23 cellular contexts compared by ENCODE assay signal in genomic region chr5:172505403-172505759, GRCh38. TPM values are rescaled to one million over a fixed set of nuclear protein-coding genes. Genes with fewer than 3 reads are reported as not detected.
DNase-seq lines count a peak whose midpoint lies in the region; ATAC-seq, FAIRE-seq and TF ChIP-seq lines count a peak whose summit lies in the region.
"Had no signal": no experiment of that assay in that cellular context is flagged by ENCODE, and none has a peak within 500 bp of the region (broad histone marks: within the 10 kb centered on the region; RNA-seq: fewer than 3 reads in every experiment).

No MANE protein-coding gene starts in this region.

- 84 to 90% methylated on average over 8 of the region's 8 CpGs for WGBS in heart right ventricle, 2 donors
- WGBS in right cardiac atrium, result 83% methylated on average over 8 of the region's 8 CpGs

- H3K27me3 Mint-ChIP-seq in activated T-helper 17 cell treated with anti-CD3 and anti-CD28 coated beads, Interleukin-2, amount 50 U/mL, for 72 hours, result peaks cover 29% of the 10 kb centered on the region

- DNase-seq in heart right ventricle (peak in 1 of 2 donors; percentile 2), right cardiac atrium (no peak), islet precursor cell (peak; percentile 41), sciatic nerve (ENCODE audit: low spot score) (peak; percentile 42), glomerular visceral epithelial cell (ENCODE audit: extremely low spot score) (no peak), GM12892 (ENCODE audit: insufficient read length) (no peak), NCI-H1105 (lab: John Stamatoyannopoulos, UW) (no peak)
- DNase-seq: activated CD4-positive, alpha-beta T cell treated with anti-CD3 and anti-CD28 coated beads for 36 hours; CD4-positive, alpha-beta memory T cell; DMS153; foreskin fibroblast; GDM1; NCI-H146; NCI-H69; posterior cingulate gyrus; SHP77 treated with DMSO at 0.1 percent for 48 hours; stomach had no signal

- H3K36me3 Mint-ChIP-seq in activated T-helper 17 cell treated with anti-CD3 and anti-CD28 coated beads, Interleukin-2, amount 50 U/mL, for 72 hours (ENCODE audit: low read depth), result no peaks in the 10 kb centered on the region
- H3K36me3 Mint-ChIP-seq: CD4-positive, alpha-beta memory T cell; IgD-negative memory B cell; mesothelial cell of epicardium; natural killer cell treated with Interleukin-12 subunit alpha and Interleukin-12 subunit beta and Interleukin-15 and Interleukin-18, amount 100 ng/mL, for 72 hours had no signal

- intact Hi-C loops in heart right ventricle (cut with DNase I), result loop anchor here in 6 of 10 donors (2.0 to 10.0 kb wide), 4 partner anchors 42 to 89 kb away; no protein-coding TSS in a partner anchor
- intact Hi-C loops in right cardiac atrium (cut with DNase I), result no loop called here
- intact Hi-C loops in sciatic nerve (cut with DNase I), result no loop called here

- no peak for TF ChIP-seq CTCF in heart right ventricle (IDR thresholded peaks at IDR 0.05)

- no peak overlapping the region for H3K4me3 Mint-ChIP-seq in activated T-helper 17 cell treated with anti-CD3 and anti-CD28 coated beads, Interleukin-2, amount 50 U/mL, for 72 hours
- H3K4me3 Mint-ChIP-seq: activated CD4-positive, alpha-beta T cell treated with anti-CD3 and anti-CD28 coated beads for 36 hours; CD4-positive, alpha-beta memory T cell; mesothelial cell of epicardium; natural killer cell treated with Interleukin-12 subunit alpha and Interleukin-12 subunit beta and Interleukin-15 and Interleukin-18, amount 100 ng/mL, for 72 hours had no signal

- FAIRE-seq in GM12892 (lab: Jason Lieb, UNC), result no peak
- FAIRE-seq: kidney had no signal

- no peaks in the 10 kb centered on the region for H3K4me1 Mint-ChIP-seq in activated T-helper 17 cell treated with anti-CD3 and anti-CD28 coated beads, Interleukin-2, amount 50 U/mL, for 72 hours
- H3K4me1 Mint-ChIP-seq: activated CD4-positive, alpha-beta T cell treated with anti-CD3 and anti-CD28 coated beads for 36 hours; CD4-positive, alpha-beta memory T cell had no signal

- H3K4me3 ChIP-seq in heart right ventricle (no peak overlapping the region), right cardiac atrium (ENCODE audit: low read length) (no peak overlapping the region)
- H3K4me3 ChIP-seq: adrenal gland, stomach had no signal

- no peaks in the 10 kb centered on the region for H3K36me3 ChIP-seq in heart right ventricle
- H3K36me3 ChIP-seq: adrenal gland, stomach had no signal

- ATAC-seq in heart right ventricle (no peak), right cardiac atrium (no peak), sciatic nerve (no peak)
- ATAC-seq in activated T-helper 17 cell treated with anti-CD3 and anti-CD28 coated beads, Interleukin-2, amount 50 U/mL, for 72 hours (replicated peaks), result no peak
- ATAC-seq: activated CD4-positive, alpha-beta T cell treated with anti-CD3 and anti-CD28 coated beads for 36 hours; natural killer cell treated with Interleukin-12 subunit alpha and Interleukin-12 subunit beta and Interleukin-15 and Interleukin-18, amount 100 ng/mL, for 72 hours had no signal

- H3K4me1 ChIP-seq in heart right ventricle (peaks cover 3 to 60% (median 30%) of the 10 kb centered on the region in 9 donors), right cardiac atrium (ENCODE audit: control insufficient read depth, insufficient read depth, low read length) (peaks cover 3% of the 10 kb centered on the region)

- no peak overlapping the region for H3K27ac Mint-ChIP-seq in activated T-helper 17 cell treated with anti-CD3 and anti-CD28 coated beads, Interleukin-2, amount 50 U/mL, for 72 hours
- H3K27ac Mint-ChIP-seq: activated CD4-positive, alpha-beta T cell treated with anti-CD3 and anti-CD28 coated beads for 36 hours; CD4-positive, alpha-beta memory T cell; IgD-negative memory B cell; mesothelial cell of epicardium; natural killer cell treated with Interleukin-12 subunit alpha and Interleukin-12 subunit beta and Interleukin-15 and Interleukin-18, amount 100 ng/mL, for 72 hours had no signal

- H3K9me3 ChIP-seq in heart right ventricle, result no peaks in the 10 kb centered on the region
- H3K9me3 ChIP-seq in right cardiac atrium (ENCODE audit: control insufficient read depth, low read length), result no peaks in the 10 kb centered on the region
- H3K9me3 ChIP-seq: adrenal gland, stomach had no signal

- peak overlapping the region; percentile 69 to 92 (median 86) for H3K27ac ChIP-seq in heart right ventricle
- H3K27ac ChIP-seq in right cardiac atrium (ENCODE audit: low read length), result no peak overlapping the region

- no peaks in the 10 kb centered on the region for H3K27me3 ChIP-seq in heart right ventricle
- no peaks in the 10 kb centered on the region for H3K27me3 ChIP-seq in right cardiac atrium (ENCODE audit: control insufficient read depth, insufficient read depth)
- H3K27me3 ChIP-seq: adrenal gland, stomach had no signal

- no peak for TF ChIP-seq POLR2A in GM12892 (IDR thresholded peaks at IDR 0.05; ENCODE audit: low read depth, low read length)

- peaks cover under 1% of the 10 kb centered on the region for H3K9me3 Mint-ChIP-seq in activated T-helper 17 cell treated with anti-CD3 and anti-CD28 coated beads, Interleukin-2, amount 50 U/mL, for 72 hours
- H3K9me3 Mint-ChIP-seq: mesothelial cell of epicardium; natural killer cell treated with Interleukin-12 subunit alpha and Interleukin-12 subunit beta and Interleukin-15 and Interleukin-18, amount 100 ng/mL, for 72 hours had no signal

RNA-seq across cellular contexts. Expression of gene SH3PXD2B, which starts 51.1 kb away (rescaled TPM):
- total RNA-seq in heart right ventricle (10 to 100 TPM in 2 of 10 donors, 1 to 10 TPM in 8; 2.9 to 12.5 (median 5.9) TPM), right cardiac atrium (10 to 100 TPM in 1 of 4 donors, 1 to 10 TPM in 3; 5.1 to 18.0 (median 9.1) TPM), sciatic nerve (39.5 TPM)
- polyA plus RNA-seq in heart right ventricle (1 to 10 TPM; 1.8 to 5.7 TPM), right cardiac atrium (2.2 TPM)
- under 1 TPM; 0.08 to 0.09 TPM for total RNA-seq in activated T-helper 17 cell treated with anti-CD3 and anti-CD28 coated beads, Interleukin-2, amount 50 U/mL, for 72 hours
- polyA plus RNA-seq in GM12892 (2012; ENCODE audit: missing spikeins), result 0.95 TPM
- polyA plus RNA-seq: CD4-positive, alpha-beta memory T cell; IgD-negative memory B cell had no signal

Comparison
In these comparisons a context has a peak if more than half of its experiments do, and no peak if none do; other contexts are left out.
1. intact Hi-C loops: an anchor here in heart right ventricle (2.0 to 10.0 kb wide); none called in right cardiac atrium and sciatic nerve.
2. DNase-seq: peak in islet precursor cell (single experiment) and sciatic nerve (single experiment); none in right cardiac atrium (0 of 3), glomerular visceral epithelial cell (single experiment), GM12892 (single experiment) and NCI-H1105 (single experiment).